Comparison of ENCODE assay signal across 1 cellular context in the genomic region with DNA sequence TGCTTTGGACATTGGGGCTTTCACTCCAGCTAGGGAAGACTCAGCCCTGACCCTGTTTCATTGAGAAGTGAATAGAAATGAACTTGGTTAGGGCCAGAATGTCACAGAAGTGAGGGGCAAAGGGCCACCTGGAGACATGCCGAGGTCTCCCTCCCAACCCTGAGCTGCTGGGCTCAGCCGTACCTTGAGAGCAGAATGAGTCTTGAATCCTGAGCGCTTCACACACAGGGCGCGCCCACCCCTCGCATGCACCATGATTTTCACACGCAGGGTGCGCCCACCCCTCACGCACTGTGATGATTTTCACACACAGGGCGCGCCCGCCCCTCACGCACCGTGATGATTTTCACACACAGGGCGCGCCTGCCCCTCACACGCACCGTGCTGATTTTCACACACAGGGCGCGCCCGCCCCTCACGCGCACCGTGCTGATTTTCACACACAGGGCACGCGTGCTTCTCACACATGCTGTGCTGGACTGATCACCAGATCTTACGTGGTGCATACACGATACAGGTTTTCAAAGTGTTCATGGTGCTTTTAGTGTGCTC.
TF ChIP-seq lines count a peak whose summit lies in the region.

No MANE protein-coding gene starts in this region.

TF ChIP-seq in K562, 482 proteins besides CTCF, POLR2A, EP300 and RAD21 (continued from another document):
- TF ChIP-seq, protein P1, sequence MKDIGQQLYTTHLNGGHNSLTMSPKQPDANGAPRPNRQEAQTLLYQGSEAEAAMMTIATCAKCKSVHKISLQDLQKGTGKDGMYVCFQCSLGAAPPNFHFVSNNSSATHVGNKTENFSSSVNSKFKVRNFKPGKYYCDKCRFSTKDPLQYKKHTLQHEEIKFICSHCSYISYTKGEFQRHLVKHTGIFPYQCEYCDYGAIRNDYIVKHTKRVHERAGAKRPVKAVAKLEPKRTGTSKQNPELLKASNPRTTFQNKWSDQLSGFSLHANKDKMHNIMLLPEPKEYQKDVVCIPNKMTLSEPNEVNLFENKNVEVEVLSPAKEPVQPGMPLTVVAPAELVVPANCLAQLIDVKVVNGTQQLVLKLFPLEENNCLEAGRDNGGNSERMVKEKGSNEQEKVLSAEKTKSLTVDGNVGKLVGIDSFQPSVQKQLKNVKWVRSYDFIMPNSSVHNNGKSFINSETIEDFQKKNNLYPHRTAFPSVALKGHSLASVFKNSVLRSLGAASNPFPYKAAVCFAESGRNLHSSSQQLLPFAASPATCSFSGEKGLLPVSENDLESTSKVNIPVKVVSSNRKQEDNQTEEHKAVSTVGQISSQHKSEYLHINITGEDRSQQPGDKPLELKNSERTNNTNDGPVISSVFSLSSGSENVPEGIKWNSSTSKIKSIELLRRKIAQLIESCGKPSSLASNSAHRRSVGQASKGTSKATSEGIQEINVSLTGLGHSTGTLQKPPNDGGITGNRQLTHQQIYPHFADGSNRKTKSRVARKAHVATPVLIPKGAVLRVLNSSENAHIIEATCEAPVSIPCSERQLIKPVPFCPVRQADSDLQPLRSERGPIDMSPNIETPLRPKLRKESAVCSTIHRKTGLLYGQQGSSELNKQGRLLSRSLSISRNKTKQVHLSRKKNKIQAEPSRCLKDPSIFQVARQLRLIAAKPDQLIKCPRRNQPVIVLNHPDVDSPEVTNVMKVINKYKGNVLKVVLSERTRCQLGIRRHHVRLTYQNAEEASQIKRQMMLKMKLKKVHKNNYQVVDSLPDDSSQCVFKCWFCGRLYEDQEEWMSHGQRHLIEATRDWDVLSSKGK (CRISPR knock-in tag; IDR thresholded peaks at IDR 0.05), result no peak
- TF ChIP-seq CBX5 (IDR thresholded peaks at IDR 0.05; ENCODE audit: borderline replicate concordance, low read depth), result peak; percentile 39; the same call in 1 of the 2 replicates
- TF ChIP-seq ZBTB33 (CRISPR knock-in tag; IDR thresholded peaks at IDR 0.05), result peak; percentile 100
- TF ChIP-seq CBX1 (IDR thresholded peaks at IDR 0.05; ENCODE audit: low read depth), result peak; percentile 84
- TF ChIP-seq TRIM28 (IDR thresholded peaks at IDR 0.05), result peak; percentile 34; the same call in 1 of the 2 replicates
- TF ChIP-seq KLF13 (tag; IDR thresholded peaks at IDR 0.05; ENCODE audit: borderline replicate concordance, low read depth), result no peak
- TF ChIP-seq ZNF589 (CRISPR knock-in tag; IDR thresholded peaks at IDR 0.05; ENCODE audit: low read depth), result no peak
